ENCODE assay signal across 1 cellular context in the genomic region with DNA sequence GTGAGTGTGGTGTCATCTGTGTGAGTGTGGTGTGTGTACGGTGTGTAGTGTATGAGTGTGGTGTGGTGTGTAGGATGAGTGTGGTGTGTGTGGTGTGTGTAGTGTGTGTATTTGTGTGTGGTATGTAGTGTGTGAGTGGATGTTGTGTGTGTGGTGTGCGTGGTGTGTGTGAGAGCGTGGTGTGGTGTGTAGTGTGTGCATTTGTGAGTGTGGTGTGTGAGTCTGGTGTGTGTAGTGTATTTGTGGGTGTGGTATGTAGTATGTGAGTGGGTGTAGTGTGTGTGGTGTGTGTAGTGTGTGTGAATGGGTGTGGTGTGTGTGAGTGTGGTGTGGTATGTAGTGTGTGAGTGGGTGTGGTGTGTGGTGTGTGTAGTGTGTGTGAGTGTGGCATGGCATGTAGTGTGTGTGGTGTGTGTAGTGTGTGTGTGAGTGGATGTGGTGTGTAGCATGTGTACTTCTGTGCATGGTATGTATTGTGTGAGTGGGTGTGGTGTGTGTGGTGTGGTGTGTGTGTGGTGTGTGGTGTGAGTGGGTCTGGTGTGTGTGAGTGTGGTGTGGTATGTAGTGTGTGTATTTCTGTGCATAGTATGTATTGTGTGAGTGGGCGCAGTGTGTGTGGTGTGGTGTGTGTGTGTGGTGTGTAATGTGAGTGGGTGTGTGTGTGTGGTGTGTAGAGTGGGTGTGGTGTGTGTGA.
TF ChIP-seq lines count a peak whose summit lies in the region.

No MANE protein-coding gene starts in this region.

TF ChIP-seq in K562, 482 proteins besides CTCF, POLR2A, EP300 and RAD21 (continued from another document):
- TF ChIP-seq PHF20 (IDR thresholded peaks at IDR 0.05; ENCODE audit: partially characterized antibody) (peak; percentile 30), MAFK (IDR thresholded peaks at IDR 0.05; ENCODE audit: low read length) (no peak), FOSL1 (tag; conservative IDR thresholded peaks at IDR 0.05) (no peak), ARHGAP35 (IDR thresholded peaks at IDR 0.05; ENCODE audit: partially characterized antibody) (no peak), TEAD4 (IDR thresholded peaks at IDR 0.05; ENCODE audit: low read length) (no peak), TEAD4 (CRISPR knock-in tag; IDR thresholded peaks at IDR 0.05; ENCODE audit: borderline replicate concordance) (0 out of 2 replicates have a peak, but pooled peaks have one; percentile 24), ELF4 (CRISPR knock-in tag; IDR thresholded peaks at IDR 0.05) (peak; percentile 55; the same call in 1 of the 2 replicates), ZNF253 (CRISPR knock-in tag; conservative IDR thresholded peaks at IDR 0.05) (no peak)
- TF ChIP-seq, protein P1, sequence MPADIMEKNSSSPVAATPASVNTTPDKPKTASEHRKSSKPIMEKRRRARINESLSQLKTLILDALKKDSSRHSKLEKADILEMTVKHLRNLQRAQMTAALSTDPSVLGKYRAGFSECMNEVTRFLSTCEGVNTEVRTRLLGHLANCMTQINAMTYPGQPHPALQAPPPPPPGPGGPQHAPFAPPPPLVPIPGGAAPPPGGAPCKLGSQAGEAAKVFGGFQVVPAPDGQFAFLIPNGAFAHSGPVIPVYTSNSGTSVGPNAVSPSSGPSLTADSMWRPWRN (IDR thresholded peaks at IDR 0.05; ENCODE audit: low read depth): no peak
